9 cellular contexts compared by ENCODE assay signal in genomic region chr1:20472860-20473711, GRCh38. TPM values are rescaled to one million over a fixed set of nuclear protein-coding genes. Genes with fewer than 3 reads are reported as not detected.
DNase-seq lines count a peak whose midpoint lies in the region; ATAC-seq, FAIRE-seq and TF ChIP-seq lines count a peak whose summit lies in the region.
"Had no signal": no experiment of that assay in that cellular context is flagged by ENCODE, and none has a peak within 500 bp of the region (broad histone marks: within the 10 kb centered on the region; RNA-seq: fewer than 3 reads in every experiment).

No MANE protein-coding gene starts in this region.

- SMC1A ChIA-PET in GM12878 (lab: Charles Lee; ENCODE audit: uncharacterized antibody, unreplicated experiment), result no interaction called here

- 21% methylated on average over 28 of the region's 28 CpGs for WGBS in GM12878 (ENCODE audit: insufficient coverage, insufficient replicate concordance, low lambda C conversion rate, missing lambda C conversion rate)
- whole genome bisulfite sequencing in tibial nerve, 2 donors, result 30 to 34% methylated on average over 26 to 28 of the region's 28 CpGs

- TF ChIP-seq EP300 in GM12878 (IDR thresholded peaks at IDR 0.05; ENCODE audit: borderline replicate concordance in 1 of 2, control insufficient read depth in 1 of 2, low read depth in 2 of 2, low read length in 2 of 2) (no peak), tibial nerve (IDR thresholded peaks at IDR 0.05) (no peak)

- H3K36me3 ChIP-seq in GM12878 (ENCODE audit: control insufficient read depth in 2 of 2, insufficient read depth in 2 of 2, low read length in 1 of 2), result no peaks in the 10 kb centered on the region
- H3K36me3 ChIP-seq in tibial nerve, result no peaks in the 10 kb centered on the region
- no peaks in the 10 kb centered on the region for H3K36me3 ChIP-seq in brain microvascular endothelial cell (replicated peaks)

- no peak overlapping the region for H3K27ac ChIP-seq in GM12878 (ENCODE audit: control insufficient read depth, insufficient read depth)
- H3K27ac ChIP-seq in tibial nerve, result no peak overlapping the region
- H3K27ac ChIP-seq in brain microvascular endothelial cell, result no peak overlapping the region

- TF ChIP-seq CTCF in GM12878 (IDR thresholded peaks at IDR 0.05 in 2 of 3, conservative IDR thresholded peaks at IDR 0.05 in 1 of 3; ENCODE audit: control insufficient read depth in 2 of 3, extremely low read depth in 1 of 3, insufficient read depth in 1 of 3, low read depth in 3 of 3, low read length in 3 of 3), result no peak
- TF ChIP-seq CTCF in tibial nerve (IDR thresholded peaks at IDR 0.05), result no peak
- no peak for TF ChIP-seq CTCF in brain microvascular endothelial cell (IDR thresholded peaks at IDR 0.05; ENCODE audit: low read depth, low read length, missing control alignments)

- no peaks in the 10 kb centered on the region for H3K4me1 Mint-ChIP-seq in activated CD4-positive, alpha-beta T cell treated with anti-CD3 and anti-CD28 coated beads, Interleukin-2, amount 10 ng/mL, durations not matched to agents 24 days and 14 days
- H3K4me1 Mint-ChIP-seq in stimulated activated memory B cell treated with anti-CD40 and anti-IgM and Interleukin-4, amounts not matched to agents 10 μg/mL and 1 μg/mL and 100 μg/mL, for 72 hours, result peaks cover 16% of the 10 kb centered on the region

- in situ Hi-C loops in GM12878 (cut with MboI), result no loop called here
- in situ Hi-C loops in brain microvascular endothelial cell (cut with HindIII; ENCODE audit: low pct_ligation_motif_present, low sequenced_read_pairs), result no loop called here

- H3K9me3 Mint-ChIP-seq in activated CD4-positive, alpha-beta T cell treated with anti-CD3 and anti-CD28 coated beads, Interleukin-2, amount 10 ng/mL, durations not matched to agents 24 days and 14 days, result no peaks in the 10 kb centered on the region
- H3K9me3 Mint-ChIP-seq in stimulated activated memory B cell treated with anti-CD40 and anti-IgM and Interleukin-4, amounts not matched to agents 10 μg/mL and 1 μg/mL and 100 μg/mL, for 72 hours, result peaks cover 4% of the 10 kb centered on the region

- no peak overlapping the region for H2AFZ ChIP-seq in GM12878 (ENCODE audit: control insufficient read depth, low read depth, low read length)

- H4K20me1 ChIP-seq in GM12878 (ENCODE audit: control insufficient read depth, insufficient read depth), result no peaks in the 10 kb centered on the region

- H3K27me3 ChIP-seq in GM12878 (replicated peaks in 1 of 2; ENCODE audit: control insufficient read depth in 2 of 2, insufficient read depth in 2 of 2, low read length in 1 of 2), result peaks cover 3 to 8% of the 10 kb centered on the region in 2 experiments
- peaks cover 0 to 60% of the 10 kb centered on the region in 2 donors for H3K27me3 ChIP-seq in tibial nerve
- H3K27me3 ChIP-seq in brain microvascular endothelial cell (replicated peaks), result no peaks in the 10 kb centered on the region

- no peak overlapping the region for H3K9ac ChIP-seq in GM12878 (ENCODE audit: control insufficient read depth, insufficient read depth, low read length)

- no peaks in the 10 kb centered on the region for H3K36me3 Mint-ChIP-seq in activated CD4-positive, alpha-beta T cell treated with anti-CD3 and anti-CD28 coated beads, Interleukin-2, amount 10 ng/mL, durations not matched to agents 24 days and 14 days (ENCODE audit: low read depth)
- no peaks in the 10 kb centered on the region for H3K36me3 Mint-ChIP-seq in stimulated activated memory B cell treated with anti-CD40 and anti-IgM and Interleukin-4, amounts not matched to agents 10 μg/mL and 1 μg/mL and 100 μg/mL, for 72 hours

- no peak for FAIRE-seq in GM12878 (lab: Jason Lieb, UNC)

- TF ChIP-seq POLR2A in GM12878 (IDR thresholded peaks at IDR 0.05; ENCODE audit: low read depth, low read length) (no peak), tibial nerve (IDR thresholded peaks at IDR 0.05) (no peak)

- H3K27ac Mint-ChIP-seq in activated CD4-positive, alpha-beta T cell treated with anti-CD3 and anti-CD28 coated beads, Interleukin-2, amount 10 ng/mL, durations not matched to agents 24 days and 14 days, result no peak overlapping the region
- H3K27ac Mint-ChIP-seq in stimulated activated memory B cell treated with anti-CD40 and anti-IgM and Interleukin-4, amounts not matched to agents 10 μg/mL and 1 μg/mL and 100 μg/mL, for 72 hours, result no peak overlapping the region

- H3K4me1 ChIP-seq in GM12878 (ENCODE audit: control insufficient read depth, insufficient read depth, low read length) (no peaks in the 10 kb centered on the region), tibial nerve (peaks cover 0 to 13% (median 5%) of the 10 kb centered on the region in 4 donors)

- BruUV-seq in GM12878 (replicated peaks; lab: Mats Ljungman, UMichigan), result no TSS peak

- intact Hi-C loops in activated CD4-positive, alpha-beta T cell treated with anti-CD3 and anti-CD28 coated beads, Interleukin-2, amount 10 ng/mL, durations not matched to agents 24 days and 14 days (cut with micrococcal nuclease), result no loop called here
- intact Hi-C loops in GM12878 (cut with micrococcal nuclease; ENCODE audit: unreplicated experiment), result no loop called here

- no peak overlapping the region for H3K4me3 Mint-ChIP-seq in activated CD4-positive, alpha-beta T cell treated with anti-CD3 and anti-CD28 coated beads, Interleukin-2, amount 10 ng/mL, durations not matched to agents 24 days and 14 days
- H3K4me3 Mint-ChIP-seq in stimulated activated memory B cell treated with anti-CD40 and anti-IgM and Interleukin-4, amounts not matched to agents 10 μg/mL and 1 μg/mL and 100 μg/mL, for 72 hours, result peak overlapping the region; percentile 35

- DNase-seq in activated CD4-positive, alpha-beta T cell treated with anti-CD3 and anti-CD28 coated beads, Interleukin-2, amount 10 ng/mL, durations not matched to agents 24 days and 14 days, result peak; percentile 63
- no peak for DNase-seq in activated CD4-positive, alpha-beta T cell treated with anti-CD3 and anti-CD28 coated beads, Interleukin-2, amount 50 U/mL, for 1 hour
- DNase-seq in GM12878 (ENCODE audit: low read depth, low spot score), result peak; percentile 7
- peak; percentile 41 for DNase-seq in iris pigment epithelial cell (ENCODE audit: low read depth)
- no peak for DNase-seq in tibial nerve (ENCODE audit: low spot score in 2 of 2)
- DNase-seq in brain microvascular endothelial cell, result no peak
- no peak for DNase-seq in SW 1271 (lab: John Stamatoyannopoulos, UW)
- DNase-seq: NCI-H2029 treated with DMSO at 0.1 percent for 48 hours had no signal

- no peak overlapping the region for H3K4me2 ChIP-seq in GM12878 (ENCODE audit: control insufficient read depth, insufficient read depth)

- peaks cover 44% of the 10 kb centered on the region for H3K27me3 Mint-ChIP-seq in activated CD4-positive, alpha-beta T cell treated with anti-CD3 and anti-CD28 coated beads, Interleukin-2, amount 10 ng/mL, durations not matched to agents 24 days and 14 days
- H3K27me3 Mint-ChIP-seq in stimulated activated memory B cell treated with anti-CD40 and anti-IgM and Interleukin-4, amounts not matched to agents 10 μg/mL and 1 μg/mL and 100 μg/mL, for 72 hours, result peaks cover 85% of the 10 kb centered on the region

- POLR2A ChIA-PET in GM12878 (lab: Charles Lee), result no interaction called here

- H3K79me2 ChIP-seq in GM12878 (ENCODE audit: control insufficient read depth, insufficient read depth, low read length), result no peaks in the 10 kb centered on the region

- CTCF ChIA-PET in GM12878 (lab: Yijun Ruan, JAX), result interaction anchor here (0.5 kb wide), 1 partner anchor 775 kb away, joined by 3 read pairs; no protein-coding TSS in a partner anchor

- no peaks in the 10 kb centered on the region for H3K9me3 ChIP-seq in GM12878 (replicated peaks; ENCODE audit: control insufficient read depth, insufficient read depth, low read length)
- H3K9me3 ChIP-seq in tibial nerve, result no peaks in the 10 kb centered on the region

- peak; percentile 64 for ATAC-seq in GM12878
- no peak for ATAC-seq in stimulated activated memory B cell treated with anti-CD40 and anti-IgM and Interleukin-4, amounts not matched to agents 10 μg/mL and 1 μg/mL and 100 μg/mL, for 72 hours

- RAD21 ChIA-PET in GM12878 (lab: Charles Lee; ENCODE audit: unreplicated experiment), result no interaction called here

- no peak for TF ChIP-seq RAD21 in GM12878 (IDR thresholded peaks at IDR 0.05; ENCODE audit: insufficient read depth, low read depth, low read length)

- H3K4me3 ChIP-seq in GM12878, result no peak overlapping the region
- no peak overlapping the region for H3K4me3 ChIP-seq in tibial nerve
- no peak overlapping the region for H3K4me3 ChIP-seq in brain microvascular endothelial cell (ENCODE audit: low read depth, low read length)

RNA-seq across cellular contexts. Expression of gene CAMK2N1, which starts 12.9 kb away (rescaled TPM):
- total RNA-seq in activated CD4-positive, alpha-beta T cell treated with anti-CD3 and anti-CD28 coated beads, Interleukin-2, amount 10 ng/mL, durations not matched to agents 24 days and 14 days, result 1.3 and 1.8 TPM in 2 replicates
- not detected in 2 replicates for total RNA-seq in GM12878 (2013; cell fraction: nucleolus; rRNA removed)
- total RNA-seq in GM12878 (2014; rRNA removed), result not detected in 2 replicates
- total RNA-seq in GM12878 (2014; rRNA removed; fragmentation: Illumina TruSeq; extraction: Trizol), result not detected in 2 replicates
- total RNA-seq in GM12878 (2021), result 0.08 and 0.23 TPM in 2 replicates
- not detected for polyA plus RNA-seq in GM12878 (2011; ENCODE audit: low read depth)
- polyA plus RNA-seq in GM12878 (2011; rRNA removed), result not detected in 2 replicates
- not detected in 2 replicates for polyA plus RNA-seq in GM12878 (2011; cell fraction: cytosol; rRNA removed)
- not detected in 2 replicates for polyA plus RNA-seq in GM12878 (2011; cell fraction: nucleus; rRNA removed)
- polyA plus RNA-seq in GM12878 (2012), result not detected in 2 replicates
- not detected in 2 replicates for polyA plus RNA-seq in GM12878 (2014; fragmentation: Illumina TruSeq; extraction: Trizol)
- polyA plus RNA-seq in GM12878 (2014; fragmentation: Nextera tagmentation; extraction: Ambion mirVana), result not detected
- polyA plus RNA-seq in GM12878 (2014; rRNA removed), result not detected in 2 replicates
- polyA plus RNA-seq in GM12878 (2016; fragmentation: Nextera tagmentation; extraction: Ambion mirVana), result not detected
- polyA minus RNA-seq in GM12878 (2011; rRNA and poly(A)+ RNA removed), result not detected in 2 replicates
- not detected in 2 replicates for polyA minus RNA-seq in GM12878 (2011; cell fraction: cytosol; rRNA and poly(A)+ RNA removed)
- polyA minus RNA-seq in GM12878 (2011; cell fraction: nucleus; rRNA and poly(A)+ RNA removed), result not detected in 2 replicates
- total RNA-seq in tibial nerve, result 1 to 10 TPM; 2.4 to 5.9 (median 4.8) TPM

RNA-seq across cellular contexts. Expression of gene MUL1, which starts 34.9 kb away (rescaled TPM):
- 19.1 and 19.4 TPM in 2 replicates for total RNA-seq in activated CD4-positive, alpha-beta T cell treated with anti-CD3 and anti-CD28 coated beads, Interleukin-2, amount 10 ng/mL, durations not matched to agents 24 days and 14 days
- total RNA-seq in GM12878 (2013; cell fraction: nucleolus; rRNA removed), result 14.2 and 18.1 TPM in 2 replicates
- total RNA-seq in GM12878 (2014; rRNA removed) (14.7 and 15.6 TPM in 2 replicates), GM12878 (2014; rRNA removed; fragmentation: Illumina TruSeq; extraction: Trizol) (7.6 and 9.1 TPM in 2 replicates), GM12878 (2021) (19.6 and 21.0 TPM in 2 replicates), tibial nerve (10 to 100 TPM; 27.5 to 31.2 (median 30.6) TPM)
- polyA plus RNA-seq in GM12878 (2011; ENCODE audit: low read depth), result 8.6 TPM
- polyA plus RNA-seq in GM12878 (2011; rRNA removed) (7.7 and 15.3 TPM in 2 replicates), GM12878 (2014; fragmentation: Illumina TruSeq; extraction: Trizol) (6.9 and 12.2 TPM in 2 replicates), GM12878 (2014; fragmentation: Nextera tagmentation; extraction: Ambion mirVana) (1 to 10 TPM; 4.9 to 8.1 TPM), GM12878 (2014; rRNA removed) (16.3 and 19.1 TPM in 2 replicates), GM12878 (2016; fragmentation: Nextera tagmentation; extraction: Ambion mirVana) (10 to 100 TPM; 25.9 to 27.0 TPM)
- polyA plus RNA-seq in GM12878 (2011; cell fraction: cytosol; rRNA removed), result 20.4 TPM in 2 replicates
- polyA plus RNA-seq in GM12878 (2011; cell fraction: nucleus; rRNA removed), result 10.5 and 11.2 TPM in 2 replicates
- polyA plus RNA-seq in GM12878 (2012), result 12.7 and 14.5 TPM in 2 replicates
- polyA minus RNA-seq in GM12878 (2011; rRNA and poly(A)+ RNA removed), result 11.8 and 19.4 TPM in 2 replicates
- polyA minus RNA-seq in GM12878 (2011; cell fraction: cytosol; rRNA and poly(A)+ RNA removed), result 5.2 and 6.3 TPM in 2 replicates
- polyA minus RNA-seq in GM12878 (2011; cell fraction: nucleus; rRNA and poly(A)+ RNA removed), result 6.8 and 12.2 TPM in 2 replicates

Comparison
In these comparisons a context has a peak if more than half of its experiments do, and no peak if none do; other contexts are left out.
1. DNase-seq: peak in activated CD4-positive, alpha-beta T cell treated with anti-CD3 and anti-CD28 coated beads, Interleukin-2, amount 10 ng/mL, durations not matched to agents 24 days and 14 days (single experiment), GM12878 (single experiment) and iris pigment epithelial cell (single experiment); none in activated CD4-positive, alpha-beta T cell treated with anti-CD3 and anti-CD28 coated beads, Interleukin-2, amount 50 U/mL, for 1 hour (single experiment), tibial nerve (0 of 2), brain microvascular endothelial cell (single experiment) and SW 1271 (0 of 2).